ENCODE assay signal across 14 cellular contexts in genomic region chr1:18137759-18138345, GRCh38. TPM values are rescaled to one million over a fixed set of nuclear protein-coding genes. Genes with fewer than 3 reads are reported as not detected.
DNase-seq lines count a peak whose midpoint lies in the region; ATAC-seq and TF ChIP-seq lines count a peak whose summit lies in the region.
"Had no signal": no experiment of that assay in that cellular context is flagged by ENCODE, and none has a peak within 500 bp of the region (broad histone marks: within the 10 kb centered on the region; RNA-seq: fewer than 3 reads in every experiment).

No MANE protein-coding gene starts in this region.

- TF ChIP-seq POLR2A in suprapubic skin (IDR thresholded peaks at IDR 0.05), result no peak

- H3K36me3 ChIP-seq in BE2C, result no peaks in the 10 kb centered on the region
- no peaks in the 10 kb centered on the region for H3K36me3 ChIP-seq in suprapubic skin

- no peak for TF ChIP-seq CTCF in BE2C (IDR thresholded peaks at IDR 0.05; ENCODE audit: low read depth, low read length)
- TF ChIP-seq CTCF in suprapubic skin (IDR thresholded peaks at IDR 0.05), result no peak

- H3K4me1 Mint-ChIP-seq in activated CD8-positive, alpha-beta memory T cell treated with anti-CD3 and anti-CD28 coated beads, Interleukin-2, amount 10 ng/mL, durations not matched to agents 7 days and 5 days, result no peaks in the 10 kb centered on the region

- H3K9me3 Mint-ChIP-seq in activated CD8-positive, alpha-beta memory T cell treated with anti-CD3 and anti-CD28 coated beads, Interleukin-2, amount 10 ng/mL, durations not matched to agents 7 days and 5 days (ENCODE audit: low read depth), result no peaks in the 10 kb centered on the region
- H3K9me3 Mint-ChIP-seq: CD4-positive, alpha-beta T cell had no signal

- no peak overlapping the region for H3K4me3 Mint-ChIP-seq in activated CD8-positive, alpha-beta memory T cell treated with anti-CD3 and anti-CD28 coated beads, Interleukin-2, amount 10 ng/mL, durations not matched to agents 7 days and 5 days
- H3K4me3 Mint-ChIP-seq: CD4-positive, alpha-beta T cell; GM23338 had no signal

- H3K4me1 ChIP-seq in BE2C (peaks cover 19% of the 10 kb centered on the region), suprapubic skin (no peaks in the 10 kb centered on the region)

- no peak for TF ChIP-seq EP300 in suprapubic skin (IDR thresholded peaks at IDR 0.05)

- H3K4me3 ChIP-seq in BE2C (ENCODE audit: low read depth, low read length) (no peak overlapping the region), suprapubic skin (no peak overlapping the region)
- H3K4me3 ChIP-seq: GM23338 had no signal

- CTCF ChIA-PET in activated CD8-positive, alpha-beta memory T cell treated with anti-CD3 and anti-CD28 coated beads, Interleukin-2, amount 10 ng/mL, durations not matched to agents 7 days and 5 days (lab: Charles Lee), result no interaction called here

- ATAC-seq in SK-N-SH treated with all-trans-retinoic acid at 6 μM for 48 hours, result no peak; the same call in 2 of the 3 replicates
- no peak for ATAC-seq in activated CD8-positive, alpha-beta memory T cell treated with anti-CD3 and anti-CD28 coated beads, Interleukin-2, amount 10 ng/mL, durations not matched to agents 7 days and 5 days
- ATAC-seq: GM23338 had no signal

- H3K27me3 ChIP-seq in BE2C (no peaks in the 10 kb centered on the region), suprapubic skin (peaks cover 51% of the 10 kb centered on the region)

- peak; percentile 66 for DNase-seq in BE2C
- DNase-seq in NCI-H82 (lab: John Stamatoyannopoulos, UW), result peak; percentile 99
- DNase-seq in left kidney (ENCODE audit: low read depth, low spot score), result peak; percentile 39
- no peak for DNase-seq in suprapubic skin (ENCODE audit: low spot score in 2 of 2)
- DNase-seq in T-helper 9 cell, result no peak
- DNase-seq in activated CD8-positive, alpha-beta memory T cell treated with anti-CD3 and anti-CD28 coated beads, Interleukin-2, amount 10 ng/mL, durations not matched to agents 7 days and 5 days, result no peak
- DNase-seq: 8988T; C1 segment of cervical spinal cord; CD4-positive, alpha-beta T cell; DMS79; H7 had no signal

- H3K27ac Mint-ChIP-seq in activated CD8-positive, alpha-beta memory T cell treated with anti-CD3 and anti-CD28 coated beads, Interleukin-2, amount 10 ng/mL, durations not matched to agents 7 days and 5 days, result no peak overlapping the region
- H3K27ac Mint-ChIP-seq: CD4-positive, alpha-beta T cell; GM23338 had no signal

- WGBS in suprapubic skin, result 57% methylated on average over 8 of the region's 8 CpGs

- no peak overlapping the region for H3K27ac ChIP-seq in suprapubic skin

- H3K9me3 ChIP-seq in BE2C (no peaks in the 10 kb centered on the region), suprapubic skin (no peaks in the 10 kb centered on the region)

- peaks cover 2% of the 10 kb centered on the region for H3K27me3 Mint-ChIP-seq in activated CD8-positive, alpha-beta memory T cell treated with anti-CD3 and anti-CD28 coated beads, Interleukin-2, amount 10 ng/mL, durations not matched to agents 7 days and 5 days

- H3K36me3 Mint-ChIP-seq in activated CD8-positive, alpha-beta memory T cell treated with anti-CD3 and anti-CD28 coated beads, Interleukin-2, amount 10 ng/mL, durations not matched to agents 7 days and 5 days, result no peaks in the 10 kb centered on the region

TF ChIP-seq in SK-N-SH treated with all-trans-retinoic acid at 6 μM for 48 hours, 23 proteins besides CTCF, POLR2A, EP300 and RAD21:
- TF ChIP-seq, protein P1, sequence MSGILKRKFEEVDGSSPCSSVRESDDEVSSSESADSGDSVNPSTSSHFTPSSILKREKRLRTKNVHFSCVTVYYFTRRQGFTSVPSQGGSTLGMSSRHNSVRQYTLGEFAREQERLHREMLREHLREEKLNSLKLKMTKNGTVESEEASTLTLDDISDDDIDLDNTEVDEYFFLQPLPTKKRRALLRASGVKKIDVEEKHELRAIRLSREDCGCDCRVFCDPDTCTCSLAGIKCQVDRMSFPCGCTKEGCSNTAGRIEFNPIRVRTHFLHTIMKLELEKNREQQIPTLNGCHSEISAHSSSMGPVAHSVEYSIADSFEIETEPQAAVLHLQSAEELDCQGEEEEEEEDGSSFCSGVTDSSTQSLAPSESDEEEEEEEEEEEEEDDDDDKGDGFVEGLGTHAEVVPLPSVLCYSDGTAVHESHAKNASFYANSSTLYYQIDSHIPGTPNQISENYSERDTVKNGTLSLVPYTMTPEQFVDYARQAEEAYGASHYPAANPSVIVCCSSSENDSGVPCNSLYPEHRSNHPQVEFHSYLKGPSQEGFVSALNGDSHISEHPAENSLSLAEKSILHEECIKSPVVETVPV (CRISPR knock-in tag; IDR thresholded peaks at IDR 0.05), result no peak
- peak; percentile 52; the same call in 1 of the 2 replicates for TF ChIP-seq TCF4 (CRISPR knock-in tag; IDR thresholded peaks at IDR 0.05; ENCODE audit: borderline replicate concordance)
- TF ChIP-seq, protein P2, sequence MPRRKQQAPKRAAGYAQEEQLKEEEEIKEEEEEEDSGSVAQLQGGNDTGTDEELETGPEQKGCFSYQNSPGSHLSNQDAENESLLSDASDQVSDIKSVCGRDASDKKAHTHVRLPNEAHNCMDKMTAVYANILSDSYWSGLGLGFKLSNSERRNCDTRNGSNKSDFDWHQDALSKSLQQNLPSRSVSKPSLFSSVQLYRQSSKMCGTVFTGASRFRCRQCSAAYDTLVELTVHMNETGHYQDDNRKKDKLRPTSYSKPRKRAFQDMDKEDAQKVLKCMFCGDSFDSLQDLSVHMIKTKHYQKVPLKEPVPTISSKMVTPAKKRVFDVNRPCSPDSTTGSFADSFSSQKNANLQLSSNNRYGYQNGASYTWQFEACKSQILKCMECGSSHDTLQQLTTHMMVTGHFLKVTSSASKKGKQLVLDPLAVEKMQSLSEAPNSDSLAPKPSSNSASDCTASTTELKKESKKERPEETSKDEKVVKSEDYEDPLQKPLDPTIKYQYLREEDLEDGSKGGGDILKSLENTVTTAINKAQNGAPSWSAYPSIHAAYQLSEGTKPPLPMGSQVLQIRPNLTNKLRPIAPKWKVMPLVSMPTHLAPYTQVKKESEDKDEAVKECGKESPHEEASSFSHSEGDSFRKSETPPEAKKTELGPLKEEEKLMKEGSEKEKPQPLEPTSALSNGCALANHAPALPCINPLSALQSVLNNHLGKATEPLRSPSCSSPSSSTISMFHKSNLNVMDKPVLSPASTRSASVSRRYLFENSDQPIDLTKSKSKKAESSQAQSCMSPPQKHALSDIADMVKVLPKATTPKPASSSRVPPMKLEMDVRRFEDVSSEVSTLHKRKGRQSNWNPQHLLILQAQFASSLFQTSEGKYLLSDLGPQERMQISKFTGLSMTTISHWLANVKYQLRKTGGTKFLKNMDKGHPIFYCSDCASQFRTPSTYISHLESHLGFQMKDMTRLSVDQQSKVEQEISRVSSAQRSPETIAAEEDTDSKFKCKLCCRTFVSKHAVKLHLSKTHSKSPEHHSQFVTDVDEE (CRISPR knock-in tag; IDR thresholded peaks at IDR 0.05), result 0 out of 2 replicates have a peak, but pooled peaks have one; percentile 31
- no peak for TF ChIP-seq ZC3H10 (CRISPR knock-in tag; IDR thresholded peaks at IDR 0.05)

RNA-seq across cellular contexts. Expression of gene IGSF21, which starts 30.3 kb away (rescaled TPM):
- 0.69 TPM for polyA plus RNA-seq in BE2C (2012; ENCODE audit: insufficient read depth, insufficient read length, low read depth)
- total RNA-seq in suprapubic skin, result 1 to 10 TPM in 3 of 4 donors, under 1 TPM in 1; 0.68 to 3.5 (median 1.3) TPM
- total RNA-seq in activated CD8-positive, alpha-beta memory T cell treated with anti-CD3 and anti-CD28 coated beads, Interleukin-2, amount 10 ng/mL, durations not matched to agents 7 days and 5 days, result not detected
- total RNA-seq: CD4-positive, alpha-beta T cell; HT-29 had no signal

Comparison
In these comparisons a context has a peak if more than half of its experiments do, and no peak if none do; other contexts are left out.
1. DNase-seq: peak in BE2C (single experiment), NCI-H82 (single experiment) and left kidney (single experiment); none in suprapubic skin (0 of 2), T-helper 9 cell (single experiment) and activated CD8-positive, alpha-beta memory T cell treated with anti-CD3 and anti-CD28 coated beads, Interleukin-2, amount 10 ng/mL, durations not matched to agents 7 days and 5 days (single experiment).